Comparison of ENCODE assay signal across 8 cellular contexts in genomic region chr12:27013606-27014084, GRCh38.
DNase-seq lines count a peak whose midpoint lies in the region; ATAC-seq and TF ChIP-seq lines count a peak whose summit lies in the region.

No MANE protein-coding gene starts in this region.

- DNase-seq in DMS53 treated with DMSO at 0.1 percent for 48 hours (lab: John Stamatoyannopoulos, UW; ENCODE audit: unreplicated experiment) (peak; percentile 58), fibroblast of gingiva (ENCODE audit: low read depth) (peak; percentile 37), nephron progenitor cell (no peak), NCI-H446 treated with DMSO at 0.1 percent for 48 hours (lab: John Stamatoyannopoulos, UW) (no peak), HuH-7 (ENCODE audit: low spot score) (no peak)

- H3K27me3 Mint-ChIP-seq in T-helper 1 cell treated with Interleukin-12 subunit alpha and Interleukin-12 subunit beta and Interleukin-4 antibody, amounts not matched to agents 30 μg/mL and 1 μg/mL, for 36 hours (ENCODE audit: low read depth), result no peaks in the 10 kb centered on the region
- peaks cover 5% of the 10 kb centered on the region for H3K27me3 Mint-ChIP-seq in nephron progenitor cell (ENCODE audit: low read depth, poor library complexity)

- H3K27ac Mint-ChIP-seq in T-helper 1 cell treated with Interleukin-12 subunit alpha and Interleukin-12 subunit beta and Interleukin-4 antibody, amounts not matched to agents 30 μg/mL and 1 μg/mL, for 36 hours, result peak overlapping the region; percentile 92
- no peak overlapping the region for H3K27ac Mint-ChIP-seq in nephron progenitor cell

- peaks cover 45% of the 10 kb centered on the region for H3K4me1 Mint-ChIP-seq in T-helper 1 cell treated with Interleukin-12 subunit alpha and Interleukin-12 subunit beta and Interleukin-4 antibody, amounts not matched to agents 30 μg/mL and 1 μg/mL, for 36 hours (ENCODE audit: low read depth)
- H3K4me1 Mint-ChIP-seq in nephron progenitor cell, result peaks cover 24% of the 10 kb centered on the region

- no peaks in the 10 kb centered on the region for H3K9me3 Mint-ChIP-seq in T-helper 1 cell treated with Interleukin-12 subunit alpha and Interleukin-12 subunit beta and Interleukin-4 antibody, amounts not matched to agents 30 μg/mL and 1 μg/mL, for 36 hours
- no peaks in the 10 kb centered on the region for H3K9me3 Mint-ChIP-seq in nephron progenitor cell

- H3K36me3 Mint-ChIP-seq in T-helper 1 cell treated with Interleukin-12 subunit alpha and Interleukin-12 subunit beta and Interleukin-4 antibody, amounts not matched to agents 30 μg/mL and 1 μg/mL, for 36 hours (ENCODE audit: low read depth), result peaks cover 11% of the 10 kb centered on the region
- no peaks in the 10 kb centered on the region for H3K36me3 Mint-ChIP-seq in nephron progenitor cell (ENCODE audit: low read depth)

- TF ChIP-seq CTCF in nephron progenitor cell (IDR thresholded peaks at IDR 0.05), result no peak

- H3K4me3 Mint-ChIP-seq in T-helper 1 cell treated with Interleukin-12 subunit alpha and Interleukin-12 subunit beta and Interleukin-4 antibody, amounts not matched to agents 30 μg/mL and 1 μg/mL, for 36 hours, result peak overlapping the region; percentile 94
- peak overlapping the region; percentile 94 for H3K4me3 Mint-ChIP-seq in nephron progenitor cell

- ATAC-seq in GM19324 (IDR thresholded peaks at IDR 0.05; ENCODE audit: low FRiP score, unreplicated experiment) (peak; percentile 30), HG03354 (IDR thresholded peaks at IDR 0.05; ENCODE audit: poor library complexity, severe bottlenecking, unreplicated experiment) (peak; percentile 32)

Comparison
In these comparisons a context has a peak if more than half of its experiments do, and no peak if none do; other contexts are left out.
1. DNase-seq: peak in DMS53 treated with DMSO at 0.1 percent for 48 hours (single experiment) and fibroblast of gingiva (single experiment); none in nephron progenitor cell (single experiment), NCI-H446 treated with DMSO at 0.1 percent for 48 hours (single experiment) and HuH-7 (single experiment).